In genomic region chr17:76277300-76278267, GRCh38 we compare ENCODE assay signal across 1 cellular context.
TF ChIP-seq lines count a peak whose summit lies in the region.

No MANE protein-coding gene starts in this region.

TF ChIP-seq in WTC11, 78 proteins besides CTCF, POLR2A, EP300 and RAD21 (continued from another document):
- TF ChIP-seq IRF1 (CRISPR knock-in tag; IDR thresholded peaks at IDR 0.05) (no peak), ZNF263 (CRISPR knock-in tag; IDR thresholded peaks at IDR 0.05; ENCODE audit: low read depth) (no peak), IRF2 (CRISPR knock-in tag; IDR thresholded peaks at IDR 0.05; ENCODE audit: borderline replicate concordance, low read depth) (no peak), SMAD3 (CRISPR knock-in tag; IDR thresholded peaks at IDR 0.05; ENCODE audit: borderline replicate concordance) (no peak), CBFB (CRISPR knock-in tag; IDR thresholded peaks at IDR 0.05; ENCODE audit: low read depth) (no peak), ZBTB43 (CRISPR knock-in tag; IDR thresholded peaks at IDR 0.05) (no peak), ZNF317 (CRISPR knock-in tag; IDR thresholded peaks at IDR 0.05; ENCODE audit: borderline replicate concordance, low read depth) (no peak), NFATC4 (CRISPR knock-in tag; IDR thresholded peaks at IDR 0.05) (no peak), ATF2 (CRISPR knock-in tag; IDR thresholded peaks at IDR 0.05; ENCODE audit: borderline replicate concordance, low read depth) (no peak)
TF ChIP-seq in WTC11: peak in this region for 0.
